8 cellular contexts compared by ENCODE assay signal in genomic region chr16:49854227-49855203, GRCh38. TPM values are rescaled to one million over a fixed set of nuclear protein-coding genes. Genes with fewer than 3 reads are reported as not detected.
DNase-seq lines count a peak whose midpoint lies in the region; ATAC-seq lines count a peak whose summit lies in the region.
"Had no signal": no experiment of that assay in that cellular context is flagged by ENCODE, and none has a peak within 500 bp of the region (broad histone marks: within the 10 kb centered on the region; RNA-seq: fewer than 3 reads in every experiment).

No MANE protein-coding gene starts in this region.

- peaks cover 6% of the 10 kb centered on the region for H3K4me1 Mint-ChIP-seq in activated naive CD8-positive, alpha-beta T cell treated with anti-CD3 and anti-CD28 coated beads, Interleukin-2, amount 10 ng/mL, durations not matched to agents 7 days and 5 days
- peaks cover 7 to 10% of the 10 kb centered on the region in 2 donors for H3K4me1 Mint-ChIP-seq in immature natural killer cell

- ATAC-seq in GM18909 (IDR thresholded peaks at IDR 0.05; ENCODE audit: poor library complexity, unreplicated experiment) (peak; percentile 24), HG03064 (IDR thresholded peaks at IDR 0.05; ENCODE audit: low read depth, unreplicated experiment) (peak; percentile 15)
- ATAC-seq in activated naive CD8-positive, alpha-beta T cell treated with anti-CD3 and anti-CD28 coated beads, Interleukin-2, amount 10 ng/mL, durations not matched to agents 7 days and 5 days (ENCODE audit: low read depth) = peak; percentile 4
- ATAC-seq in stimulated activated naive CD8-positive, alpha-beta T cell treated with anti-CD3 and anti-CD28 coated beads, Interleukin-15, Interleukin-2, amounts not matched to agents 100 U/mL and 50 U/mL, for 24 hours = no peak

- no peak overlapping the region for H3K27ac Mint-ChIP-seq in activated naive CD8-positive, alpha-beta T cell treated with anti-CD3 and anti-CD28 coated beads, Interleukin-2, amount 10 ng/mL, durations not matched to agents 7 days and 5 days
- no peak overlapping the region for H3K27ac Mint-ChIP-seq in immature natural killer cell

- peaks cover 36% of the 10 kb centered on the region for H3K27me3 Mint-ChIP-seq in activated naive CD8-positive, alpha-beta T cell treated with anti-CD3 and anti-CD28 coated beads, Interleukin-2, amount 10 ng/mL, durations not matched to agents 7 days and 5 days
- H3K27me3 Mint-ChIP-seq in immature natural killer cell (ENCODE audit: low read depth in 3 of 3) = peaks cover 5 to 10% (median 10%) of the 10 kb centered on the region in 3 donors

- no peaks in the 10 kb centered on the region for H3K9me3 Mint-ChIP-seq in activated naive CD8-positive, alpha-beta T cell treated with anti-CD3 and anti-CD28 coated beads, Interleukin-2, amount 10 ng/mL, durations not matched to agents 7 days and 5 days
- H3K9me3 Mint-ChIP-seq in immature natural killer cell = no peaks in the 10 kb centered on the region

- no peak for DNase-seq in activated naive CD8-positive, alpha-beta T cell treated with anti-CD3 and anti-CD28 coated beads, Interleukin-2, amount 10 ng/mL, durations not matched to agents 7 days and 5 days
- DNase-seq in immature natural killer cell (no peak), NCI-H2029 treated with DMSO at 0.1 percent for 48 hours (lab: John Stamatoyannopoulos, UW) (no peak), HT-29 (ENCODE audit: low spot score) (no peak)
- DNase-seq in stimulated activated naive CD8-positive, alpha-beta T cell treated with anti-CD3 and anti-CD28 coated beads, Interleukin-15, Interleukin-2, amounts not matched to agents 100 U/mL and 50 U/mL, for 24 hours = peak; percentile 21

- peak overlapping the region; percentile 27 for H3K4me3 Mint-ChIP-seq in activated naive CD8-positive, alpha-beta T cell treated with anti-CD3 and anti-CD28 coated beads, Interleukin-2, amount 10 ng/mL, durations not matched to agents 7 days and 5 days
- H3K4me3 Mint-ChIP-seq in immature natural killer cell = peak overlapping the region; percentile 53 to 69 (median 61)

- no peaks in the 10 kb centered on the region for H3K36me3 Mint-ChIP-seq in activated naive CD8-positive, alpha-beta T cell treated with anti-CD3 and anti-CD28 coated beads, Interleukin-2, amount 10 ng/mL, durations not matched to agents 7 days and 5 days
- no peaks in the 10 kb centered on the region for H3K36me3 Mint-ChIP-seq in immature natural killer cell

- POLR2A ChIA-PET in activated naive CD8-positive, alpha-beta T cell treated with anti-CD3 and anti-CD28 coated beads, Interleukin-2, amount 10 ng/mL, durations not matched to agents 7 days and 5 days (lab: Charles Lee) = no interaction called here

RNA-seq across cellular contexts. Expression of gene ZNF423, which starts 1.4 kb away (rescaled TPM):
- total RNA-seq in activated naive CD8-positive, alpha-beta T cell treated with anti-CD3 and anti-CD28 coated beads, Interleukin-2, amount 10 ng/mL, durations not matched to agents 7 days and 5 days = under 1 TPM in 1 of 2 experiments, not detected in 1; 0.06 TPM
- polyA plus RNA-seq in immature natural killer cell = not detected
- not detected in 2 replicates for total RNA-seq in HT-29 (2014; rRNA removed; shearing (Covaris generic))
- total RNA-seq: activated CD8-positive, alpha-beta memory T cell treated with anti-CD3 and anti-CD28 coated beads for 36 hours had no signal
